In the genomic region with DNA sequence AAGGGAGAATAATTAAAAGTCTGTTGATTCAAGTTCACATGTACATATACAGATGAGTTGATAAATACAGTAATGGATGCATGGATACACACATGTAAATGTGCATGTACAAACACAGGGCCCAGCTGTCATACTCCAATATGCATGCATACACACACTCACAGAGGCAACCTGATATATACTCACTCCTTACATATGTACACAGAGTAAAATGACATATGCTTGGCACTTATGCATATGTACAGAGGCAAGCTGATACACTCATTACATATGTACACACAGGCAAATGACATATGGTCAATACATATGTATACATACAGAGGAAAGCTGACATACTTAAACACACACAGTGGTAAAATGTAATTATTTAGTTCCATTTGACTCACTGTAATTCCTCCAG, we compare ENCODE assay signal across 17 cellular contexts. TPM values are rescaled to one million over a fixed set of nuclear protein-coding genes. Genes with fewer than 3 reads are reported as not detected.
DNase-seq lines count a peak whose midpoint lies in the region; ATAC-seq and TF ChIP-seq lines count a peak whose summit lies in the region.
"Had no signal": no experiment of that assay in that cellular context is flagged by ENCODE, and none has a peak within 500 bp of the region (broad histone marks: within the 10 kb centered on the region; RNA-seq: fewer than 3 reads in every experiment).

No MANE protein-coding gene starts in this region.

- no peak overlapping the region for H3K4me3 ChIP-seq in left ventricle myocardium inferior
- no peak overlapping the region for H3K4me3 ChIP-seq in right atrium auricular region

- intact Hi-C loops in left ventricle myocardium inferior (cut with micrococcal nuclease) = no loop called here

- H3K27ac ChIP-seq in left ventricle myocardium inferior (replicated peaks) (peak overlapping the region; percentile 63), right atrium auricular region (no peak overlapping the region), VCaP (peak overlapping the region; percentile 38; the same call in 1 of the 2 replicates)
- H3K27ac ChIP-seq: C4-2B, KMS-11 had no signal

- H3K36me3 ChIP-seq in left ventricle myocardium inferior (no peaks in the 10 kb centered on the region), right atrium auricular region (no peaks in the 10 kb centered on the region)

- peaks cover 8% of the 10 kb centered on the region for H3K9me3 Mint-ChIP-seq in glutamatergic neuron (ENCODE audit: unreplicated experiment)
- no peaks in the 10 kb centered on the region for H3K9me3 Mint-ChIP-seq in effector memory CD8-positive, alpha-beta T cell
- H3K9me3 Mint-ChIP-seq: H9 had no signal

- ATAC-seq in effector memory CD8-positive, alpha-beta T cell (replicated peaks) = no peak
- ATAC-seq: Panc1 had no signal

- TF ChIP-seq CTCF in left ventricle myocardium inferior (IDR thresholded peaks at IDR 0.05; ENCODE audit: borderline replicate concordance) (no peak), right atrium auricular region (IDR thresholded peaks at IDR 0.05) (no peak), VCaP (conservative IDR thresholded peaks at IDR 0.05) (no peak), glutamatergic neuron (IDR thresholded peaks at IDR 0.05; ENCODE audit: partially characterized antibody, unreplicated experiment) (no peak)

- peaks cover 14% of the 10 kb centered on the region for H3K4me1 Mint-ChIP-seq in glutamatergic neuron (ENCODE audit: low read depth, unreplicated experiment)
- no peaks in the 10 kb centered on the region for H3K4me1 Mint-ChIP-seq in effector memory CD8-positive, alpha-beta T cell (ENCODE audit: low read depth in 2 of 2)

- H3K27ac Mint-ChIP-seq in glutamatergic neuron (ENCODE audit: unreplicated experiment) = peak overlapping the region; percentile 77
- no peak overlapping the region for H3K27ac Mint-ChIP-seq in effector memory CD8-positive, alpha-beta T cell
- H3K27ac Mint-ChIP-seq: H9 had no signal

- H3K9me3 ChIP-seq in left ventricle myocardium inferior (replicated peaks) (no peaks in the 10 kb centered on the region), right atrium auricular region (no peaks in the 10 kb centered on the region)

- no peak for DNase-seq in left ventricle myocardium inferior
- DNase-seq in right atrium auricular region (ENCODE audit: low spot score) = no peak
- DNase-seq in glutamatergic neuron = no peak
- no peak for DNase-seq in AG08396 (ENCODE audit: low spot score)
- no peak for DNase-seq in effector memory CD8-positive, alpha-beta T cell
- no peak for DNase-seq in SW480 (ENCODE audit: low spot score)
- DNase-seq: ACHN, AML-193, H9, NCI-H1048, NCI-H1436 treated with DMSO at 0.1 percent for 48 hours, NCI-H2029, NCI-H510A had no signal

- no peaks in the 10 kb centered on the region for H3K36me3 Mint-ChIP-seq in glutamatergic neuron (ENCODE audit: unreplicated experiment)
- H3K36me3 Mint-ChIP-seq in effector memory CD8-positive, alpha-beta T cell (ENCODE audit: insufficient read depth) = no peaks in the 10 kb centered on the region

- peaks cover 2% of the 10 kb centered on the region for H3K27me3 Mint-ChIP-seq in glutamatergic neuron (ENCODE audit: unreplicated experiment)
- H3K27me3 Mint-ChIP-seq in effector memory CD8-positive, alpha-beta T cell = peaks cover 0 to 11% of the 10 kb centered on the region in 2 donors

- H3K4me1 ChIP-seq in left ventricle myocardium inferior (peaks cover 12% of the 10 kb centered on the region), right atrium auricular region (peaks cover 0 to 5% of the 10 kb centered on the region in 2 donors)

- H3K27me3 ChIP-seq in left ventricle myocardium inferior (ENCODE audit: low read depth) = no peaks in the 10 kb centered on the region
- no peaks in the 10 kb centered on the region for H3K27me3 ChIP-seq in right atrium auricular region

- H3K4me3 Mint-ChIP-seq in glutamatergic neuron (ENCODE audit: unreplicated experiment) = no peak overlapping the region
- H3K4me3 Mint-ChIP-seq in effector memory CD8-positive, alpha-beta T cell = no peak overlapping the region
- H3K4me3 Mint-ChIP-seq: H9 had no signal

RNA-seq across cellular contexts. Expression of a gene that starts 7.2 kb away (rescaled TPM):
- not detected for total RNA-seq in left ventricle myocardium inferior
- total RNA-seq in right atrium auricular region = under 1 TPM in 1 of 2 donors, not detected in 1; 0.37 TPM
- 171 TPM for total RNA-seq in glutamatergic neuron (ENCODE audit: unreplicated experiment)

RNA-seq across cellular contexts. Expression of a gene that starts 38.8 kb away (rescaled TPM):
- 19.8 TPM for total RNA-seq in left ventricle myocardium inferior
- 10 to 100 TPM; 20.9 to 29.3 TPM for total RNA-seq in right atrium auricular region
- total RNA-seq in glutamatergic neuron (ENCODE audit: unreplicated experiment) = 49.3 TPM

Comparison
In these comparisons a context has a peak if more than half of its experiments do, and no peak if none do; other contexts are left out.
1. H3K27ac ChIP-seq: peak in left ventricle myocardium inferior (single experiment) and VCaP (single experiment); none in right atrium auricular region (0 of 2).
2. RNA of a gene that starts 7.2 kb away (total RNA-seq): 171 TPM in glutamatergic neuron (single experiment); 0.37 TPM in right atrium auricular region and not detected in left ventricle myocardium inferior (single experiment); every median in the first group is over 100 times any median in the second.